8 cellular contexts compared by ENCODE assay signal in genomic region chr19:46661020-46661731, GRCh38. TPM values are rescaled to one million over a fixed set of nuclear protein-coding genes. Genes with fewer than 3 reads are reported as not detected.
DNase-seq lines count a peak whose midpoint lies in the region; ATAC-seq and TF ChIP-seq lines count a peak whose summit lies in the region.

TSS of gene DACT3 (minus strand) at chr19:46661182. CDS start at chr19:46661064, 118 bp downstream.

- no peaks in the 10 kb centered on the region for H3K9me3 ChIP-seq in SJSA1 (replicated peaks)

- CTCF ChIA-PET in activated naive CD4-positive, alpha-beta T cell treated with anti-CD3 and anti-CD28 coated beads for 36 hours (lab: Charles Lee), result interaction anchor here (0.5 to 6.0 kb wide), 25 partner anchors 13 to 293 kb away, joined by 3 to 178 read pairs (median 5); partner anchors contain the start of gene CALM3

- intact Hi-C loops in activated naive CD4-positive, alpha-beta T cell treated with anti-CD3 and anti-CD28 coated beads for 36 hours (cut with micrococcal nuclease), result loop anchor here (1.0 to 5.0 kb wide), 5 partner anchors 27 to 264 kb away; partner anchors contain the start of genes ARHGAP35 and PRKD2

- no peak for TF ChIP-seq CTCF in HFF-Myc (IDR thresholded peaks at IDR 0.05; ENCODE audit: low read depth, low read length, missing control alignments)
- TF ChIP-seq CTCF in neural crest cell (conservative IDR thresholded peaks at IDR 0.05), result no peak

- no peak within 1 kb of the TSS; the same call in 1 of the 2 replicates for H3K27ac ChIP-seq in SJSA1

- H3K4me3 ChIP-seq in HFF-Myc (replicated peaks; ENCODE audit: low read depth, low read length) (peak within 1 kb of the TSS; percentile 63), SJSA1 (peak within 1 kb of the TSS; percentile 42)

- no peaks in the 10 kb centered on the region for H3K9me3 Mint-ChIP-seq in activated naive CD4-positive, alpha-beta T cell treated with anti-CD3 and anti-CD28 coated beads for 36 hours
- H3K9me3 Mint-ChIP-seq in neural crest cell, result no peaks in the 10 kb centered on the region
- H3K9me3 Mint-ChIP-seq in stimulated activated naive CD8-positive, alpha-beta T cell treated with anti-CD3 and anti-CD28 coated beads, Interleukin-15, amount 100 ng/mL, for 72 hours, result no peaks in the 10 kb centered on the region

- no peaks in the 10 kb centered on the region for H3K36me3 Mint-ChIP-seq in activated naive CD4-positive, alpha-beta T cell treated with anti-CD3 and anti-CD28 coated beads for 36 hours (ENCODE audit: low read depth)
- no peaks in the 10 kb centered on the region for H3K36me3 Mint-ChIP-seq in neural crest cell (ENCODE audit: low read depth)

- in situ Hi-C loops in G401 (cut with HindIII; ENCODE audit: low sequenced_read_pairs), result no loop called here

- H3K4me1 ChIP-seq in SJSA1 (replicated peaks), result peaks cover 21% of the 10 kb centered on the region

- no peaks in the 10 kb centered on the region for H3K36me3 ChIP-seq in SJSA1

- no peak within 1 kb of the TSS for H3K27ac Mint-ChIP-seq in activated naive CD4-positive, alpha-beta T cell treated with anti-CD3 and anti-CD28 coated beads for 36 hours
- H3K27ac Mint-ChIP-seq in neural crest cell (ENCODE audit: unreplicated experiment), result peak within 1 kb of the TSS; percentile 76
- peak within 1 kb of the TSS; percentile 18 to 56 for H3K27ac Mint-ChIP-seq in stimulated activated naive CD8-positive, alpha-beta T cell treated with anti-CD3 and anti-CD28 coated beads, Interleukin-15, amount 100 ng/mL, for 72 hours

- peaks cover 16% of the 10 kb centered on the region for H3K27me3 Mint-ChIP-seq in activated naive CD4-positive, alpha-beta T cell treated with anti-CD3 and anti-CD28 coated beads for 36 hours (ENCODE audit: low read depth)
- peaks cover 10% of the 10 kb centered on the region for H3K27me3 Mint-ChIP-seq in neural crest cell (ENCODE audit: low read depth)
- H3K27me3 Mint-ChIP-seq in stimulated activated naive CD8-positive, alpha-beta T cell treated with anti-CD3 and anti-CD28 coated beads, Interleukin-15, amount 100 ng/mL, for 72 hours, result peaks cover 39% of the 10 kb centered on the region

- H3K27me3 ChIP-seq in SJSA1 (replicated peaks), result no peaks in the 10 kb centered on the region; the same call in 1 of the 2 replicates

- peak; percentile 91 for ATAC-seq in stimulated activated naive CD8-positive, alpha-beta T cell treated with anti-CD3 and anti-CD28 coated beads, Interleukin-15, amount 100 ng/mL, for 72 hours

- peak; percentile 100 for DNase-seq in G401 (ENCODE audit: low spot score)
- peak; percentile 97 for DNase-seq in HFF-Myc (ENCODE audit: extremely low read depth, low read depth)
- peak; percentile 100 for DNase-seq in MV-4-11 (lab: John Stamatoyannopoulos, UW)
- peak; percentile 99 to 100 for DNase-seq in SJSA1 (ENCODE audit: low read depth in 1 of 2, low spot score in 2 of 2)
- peak; percentile 100 for DNase-seq in activated naive CD4-positive, alpha-beta T cell treated with anti-CD3 and anti-CD28 coated beads for 36 hours
- DNase-seq in foreskin melanocyte, result peak; percentile 99
- DNase-seq in neural crest cell (ENCODE audit: low read depth, low spot score), result peak; percentile 100
- DNase-seq in stimulated activated naive CD8-positive, alpha-beta T cell treated with anti-CD3 and anti-CD28 coated beads, Interleukin-15, amount 100 ng/mL, for 72 hours, result peak; percentile 100

- H3K4me1 Mint-ChIP-seq in activated naive CD4-positive, alpha-beta T cell treated with anti-CD3 and anti-CD28 coated beads for 36 hours (ENCODE audit: low read depth), result peaks cover 29% of the 10 kb centered on the region
- peaks cover 28% of the 10 kb centered on the region for H3K4me1 Mint-ChIP-seq in neural crest cell
- peaks cover 32% of the 10 kb centered on the region for H3K4me1 Mint-ChIP-seq in stimulated activated naive CD8-positive, alpha-beta T cell treated with anti-CD3 and anti-CD28 coated beads, Interleukin-15, amount 100 ng/mL, for 72 hours

- peak within 1 kb of the TSS; percentile 75 for H3K4me3 Mint-ChIP-seq in activated naive CD4-positive, alpha-beta T cell treated with anti-CD3 and anti-CD28 coated beads for 36 hours
- H3K4me3 Mint-ChIP-seq in neural crest cell, result peak within 1 kb of the TSS; percentile 84
- peak within 1 kb of the TSS; percentile 76 to 85 for H3K4me3 Mint-ChIP-seq in stimulated activated naive CD8-positive, alpha-beta T cell treated with anti-CD3 and anti-CD28 coated beads, Interleukin-15, amount 100 ng/mL, for 72 hours

RNA-seq across cellular contexts. Expression of gene DACT3, which starts in this region (rescaled TPM):
- 12.0 and 16.3 TPM in 2 replicates for total RNA-seq in G401 (2014; rRNA removed; shearing (Covaris generic))
- 2.4 and 4.4 TPM in 2 replicates for total RNA-seq in SJSA1 (2014; rRNA removed; shearing (Covaris generic))
- total RNA-seq in activated naive CD4-positive, alpha-beta T cell treated with anti-CD3 and anti-CD28 coated beads for 36 hours, result 1 to 10 TPM; 2.4 to 3.0 TPM
- total RNA-seq in neural crest cell, result 6.5 and 7.4 TPM in 2 replicates
